21 cellular contexts compared by ENCODE assay signal in the genomic region with DNA sequence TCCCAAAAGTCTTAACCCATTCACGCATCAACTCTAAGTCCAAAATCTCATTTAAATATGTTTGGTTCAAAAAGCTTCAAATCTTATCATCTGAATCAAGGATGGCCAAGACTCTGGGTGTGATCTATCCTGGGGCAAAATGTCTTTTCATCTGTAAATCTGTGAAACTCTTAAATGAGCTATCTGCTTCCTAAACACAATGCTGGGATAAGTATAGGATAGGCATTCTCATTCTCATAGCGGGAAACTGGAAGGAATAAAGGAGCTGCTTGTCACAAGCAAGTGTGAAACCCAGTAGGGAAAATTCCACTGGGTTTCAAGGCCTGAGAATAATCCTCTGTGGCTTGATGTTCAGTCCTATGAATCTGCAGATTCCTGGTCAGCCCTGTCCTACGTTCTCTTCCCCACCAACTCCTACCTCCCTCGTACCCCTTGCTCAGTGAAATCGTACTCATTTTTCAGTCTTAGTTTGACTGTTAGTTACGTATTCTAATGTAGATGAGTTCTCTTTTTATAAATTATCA.
DNase-seq lines count a peak whose midpoint lies in the region; ATAC-seq and TF ChIP-seq lines count a peak whose summit lies in the region.
"Had no signal": no experiment of that assay in that cellular context is flagged by ENCODE, and none has a peak within 500 bp of the region (broad histone marks: within the 10 kb centered on the region; RNA-seq: fewer than 3 reads in every experiment).

No MANE protein-coding gene starts in this region.

- ATAC-seq in GM21390 (IDR thresholded peaks at IDR 0.05; ENCODE audit: unreplicated experiment) (no peak), GM18519 (IDR thresholded peaks at IDR 0.05; ENCODE audit: low FRiP score, unreplicated experiment) (no peak)
- ATAC-seq: A549, K562 had no signal

- DNase-seq in Calu3 (no peak), HAP-1 (ENCODE audit: low spot score in 2 of 2) (peak; percentile 68 to 97), endodermal cell (no peak), DMS 273 treated with DMSO at 0.1 percent for 48 hours (lab: John Stamatoyannopoulos, UW) (no peak), D341Med (ENCODE audit: low spot score) (no peak)
- DNase-seq: AML-193; Caco-2; CD4-positive, alpha-beta T cell; DMS53; DND-41; EL; GOT3; HCEC 1CT; IMR-90 had no signal

- H3K4me3 ChIP-seq in HAP-1: no peak overlapping the region
- no peak overlapping the region for H3K4me3 ChIP-seq in OCI-LY3 (ENCODE audit: low read length)
- H3K4me3 ChIP-seq in endodermal cell (ENCODE audit: low read length): no peak overlapping the region
- H3K4me3 ChIP-seq: A549, K562 had no signal

- H3K27me3 Mint-ChIP-seq in Calu3 (ENCODE audit: unreplicated experiment) (no peaks in the 10 kb centered on the region), endodermal cell (ENCODE audit: insufficient read depth) (no peaks in the 10 kb centered on the region)
- H3K27me3 Mint-ChIP-seq: CD4-positive, alpha-beta T cell had no signal

- no TSS peak for BruUV-seq in Calu3 (replicated peaks; lab: Mats Ljungman, UMichigan)

- TF ChIP-seq CTCF in Calu3 (IDR thresholded peaks at IDR 0.05; ENCODE audit: unreplicated experiment) (no peak), OCI-LY3 (IDR thresholded peaks at IDR 0.05; ENCODE audit: low read depth, low read length) (no peak), endodermal cell (conservative IDR thresholded peaks at IDR 0.05) (no peak)

- no peaks in the 10 kb centered on the region for H4K20me1 ChIP-seq in OCI-LY3 (ENCODE audit: insufficient read depth, low read length)

- H3K4me1 Mint-ChIP-seq in Calu3 (ENCODE audit: low read depth, unreplicated experiment): no peaks in the 10 kb centered on the region
- peaks cover 4% of the 10 kb centered on the region for H3K4me1 Mint-ChIP-seq in endodermal cell

- H3K27me3 ChIP-seq in HAP-1 (ENCODE audit: low read depth) (no peaks in the 10 kb centered on the region), OCI-LY3 (ENCODE audit: low read depth, low read length) (no peaks in the 10 kb centered on the region), endodermal cell (ENCODE audit: control insufficient read depth, insufficient read depth, low read length, poor library complexity, severe bottlenecking) (no peaks in the 10 kb centered on the region)

- H3K4me2 ChIP-seq in OCI-LY3 (ENCODE audit: low read length): no peak overlapping the region
- H3K4me2 ChIP-seq: A549 had no signal

- H3K4me1 ChIP-seq in HAP-1: peaks cover 54% of the 10 kb centered on the region
- no peaks in the 10 kb centered on the region for H3K4me1 ChIP-seq in OCI-LY3 (ENCODE audit: low read length)
- no peaks in the 10 kb centered on the region for H3K4me1 ChIP-seq in endodermal cell (ENCODE audit: control insufficient read depth, insufficient read depth, low read length)
- H3K4me1 ChIP-seq: A549, Caco-2 had no signal

- no peaks in the 10 kb centered on the region for H3K36me3 ChIP-seq in HAP-1 (replicated peaks)
- H3K36me3 ChIP-seq in OCI-LY3 (replicated peaks; ENCODE audit: low read depth, low read length): no peaks in the 10 kb centered on the region
- H3K36me3 ChIP-seq in endodermal cell (ENCODE audit: control insufficient read depth, insufficient read depth, low read length): no peaks in the 10 kb centered on the region

- H3K27ac Mint-ChIP-seq in Calu3 (ENCODE audit: unreplicated experiment): peak overlapping the region; percentile 46
- H3K27ac Mint-ChIP-seq in endodermal cell: no peak overlapping the region
- H3K27ac Mint-ChIP-seq: CD4-positive, alpha-beta T cell had no signal

- H3K9ac ChIP-seq in OCI-LY3 (ENCODE audit: low read length): no peak overlapping the region
- no peak overlapping the region for H3K9ac ChIP-seq in endodermal cell (ENCODE audit: extremely low read depth, low read length, poor library complexity, severe bottlenecking)

- in situ Hi-C loops in HAP-1 (cut with MboI; ENCODE audit: low sequenced_read_pairs): no loop called here

- no peaks in the 10 kb centered on the region for H3K79me2 ChIP-seq in OCI-LY3 (ENCODE audit: low read length)

- H3K4me3 Mint-ChIP-seq in Calu3 (ENCODE audit: low read depth, unreplicated experiment) (no peak overlapping the region), endodermal cell (no peak overlapping the region)
- H3K4me3 Mint-ChIP-seq: CD4-positive, alpha-beta T cell had no signal

- 83% methylated on average over 2 to 5 of the region's 6 CpGs for WGBS in endodermal cell (ENCODE audit: insufficient coverage in 1 of 2, insufficient read length in 1 of 2), 2 experiments

- H3K9me3 Mint-ChIP-seq in Calu3 (ENCODE audit: low read depth, unreplicated experiment) (no peaks in the 10 kb centered on the region), endodermal cell (no peaks in the 10 kb centered on the region)

- H3K27ac ChIP-seq in OCI-LY3 (ENCODE audit: low read length): no peak overlapping the region
- H3K27ac ChIP-seq in endodermal cell (ENCODE audit: low read depth, low read length): peak overlapping the region; percentile 50
- H3K27ac ChIP-seq: 22Rv1, A549, C4-2B had no signal

- H3K36me3 Mint-ChIP-seq in Calu3 (ENCODE audit: insufficient read depth, unreplicated experiment): no peaks in the 10 kb centered on the region
- H3K36me3 Mint-ChIP-seq in endodermal cell (ENCODE audit: low read depth): no peaks in the 10 kb centered on the region

- intact Hi-C loops in Calu3 (cut with micrococcal nuclease; ENCODE audit: unreplicated experiment): no loop called here

- no peaks in the 10 kb centered on the region for H3K9me3 ChIP-seq in HAP-1
- H3K9me3 ChIP-seq in OCI-LY3 (ENCODE audit: insufficient read depth, low read length): no peaks in the 10 kb centered on the region
- H3K9me3 ChIP-seq in endodermal cell (ENCODE audit: control insufficient read depth, low read length): no peaks in the 10 kb centered on the region
- H3K9me3 ChIP-seq: A549, Caco-2 had no signal

- peak overlapping the region; percentile 47; the same call in 1 of the 2 replicates for H2AFZ ChIP-seq in OCI-LY3 (ENCODE audit: low read depth, low read length)

- CTCF ChIA-PET in Calu3 (lab: Charles Lee): no interaction called here

Comparison
In these comparisons a context has a peak if more than half of its experiments do, and no peak if none do; other contexts are left out.
1. DNase-seq: peak in HAP-1 (2 of 2); none in Calu3 (single experiment), endodermal cell (single experiment), DMS 273 treated with DMSO at 0.1 percent for 48 hours (single experiment) and D341Med (single experiment).